Comparison of ENCODE assay signal across 27 cellular contexts in genomic region chr2:31644551-31644950, GRCh38.
"Had no signal": no experiment of that assay in that cellular context is flagged by ENCODE, and none has a peak within 500 bp of the region (broad histone marks: within the 10 kb centered on the region; RNA-seq: fewer than 3 reads in every experiment).

No MANE protein-coding gene starts in this region.

- H3K4me3 Mint-ChIP-seq: dendritic cell treated with granulocyte-macrophage colony-stimulating factor and Interleukin-4, amounts not matched to agents 40 ng/mL and 50 ng/mL, for 4 days; effector memory CD8-positive, alpha-beta T cell; endodermal cell had no signal

- FAIRE-seq: endometrium, endothelial cell of umbilical vein had no signal

- H3K9me3 Mint-ChIP-seq: effector memory CD8-positive, alpha-beta T cell; endodermal cell had no signal

- H3K27ac ChIP-seq: colonic mucosa, coronary artery, dorsolateral prefrontal cortex, epithelial cell of prostate, esophagus muscularis mucosa, esophagus squamous epithelium, foreskin keratinocyte, gastrocnemius medialis, gastroesophageal sphincter, heart left ventricle, heart right ventricle, hepatocyte had no signal

- H2AFZ ChIP-seq: hepatocyte had no signal

- H3K4me1 ChIP-seq: colonic mucosa, esophagus muscularis mucosa, esophagus squamous epithelium, foreskin keratinocyte, gastrocnemius medialis, gastroesophageal sphincter, heart left ventricle, heart right ventricle had no signal

- H3K27ac Mint-ChIP-seq: dendritic cell treated with granulocyte-macrophage colony-stimulating factor and Interleukin-4, amounts not matched to agents 40 ng/mL and 50 ng/mL, for 4 days; effector memory CD8-positive, alpha-beta T cell; endodermal cell had no signal

- H3K4me1 Mint-ChIP-seq: endodermal cell had no signal

- H3K79me2 ChIP-seq: hepatocyte had no signal

- H3K4me3 ChIP-seq: colonic mucosa, coronary artery, dorsolateral prefrontal cortex, esophagus muscularis mucosa, esophagus squamous epithelium, gastrocnemius medialis, gastroesophageal sphincter, heart left ventricle, heart right ventricle, hepatocyte had no signal

- H3K9me3 ChIP-seq: colonic mucosa, esophagus squamous epithelium, gastrocnemius medialis had no signal

- DNase-seq: colonic mucosa; cortex of kidney; dermis blood vessel endothelial cell; dorsolateral prefrontal cortex; effector CD4-positive, alpha-beta T cell; effector CD8-positive, alpha-beta T cell; effector memory CD4-positive, alpha-beta T cell; effector memory CD8-positive, alpha-beta T cell; endodermal cell; erythroblast; esophagus squamous epithelium; foreskin fibroblast; foreskin keratinocyte; gastrocnemius medialis; glutamatergic neuron; head of caudate nucleus; heart left ventricle; heart right ventricle had no signal

- H3K27me3 ChIP-seq: colonic mucosa, esophagus muscularis mucosa, esophagus squamous epithelium, gastrocnemius medialis, gastroesophageal sphincter, heart right ventricle, hepatocyte had no signal

- H3K4me2 ChIP-seq: hepatocyte had no signal

- H3K36me3 ChIP-seq: colonic mucosa, esophagus muscularis mucosa, esophagus squamous epithelium, gastrocnemius medialis, gastroesophageal sphincter, heart left ventricle, heart right ventricle had no signal

- ATAC-seq: effector memory CD8-positive, alpha-beta T cell; esophagus mucosa; foreskin keratinocyte; gastrocnemius medialis; gastroesophageal sphincter; heart left ventricle; heart right ventricle had no signal
